1 cellular context compared by ENCODE assay signal in genomic region chr7:105024734-105025133, GRCh38.
TF ChIP-seq lines count a peak whose summit lies in the region.

No MANE protein-coding gene starts in this region.

TF ChIP-seq in GM23338, 12 proteins besides CTCF, POLR2A, EP300 and RAD21 (continued from another document):
- TF ChIP-seq ZNF462 (CRISPR knock-in tag; IDR thresholded peaks at IDR 0.05), result no peak
- no peak for TF ChIP-seq ZNF114 (CRISPR knock-in tag; IDR thresholded peaks at IDR 0.05)
- no peak for TF ChIP-seq STAT1 (IDR thresholded peaks at IDR 0.05; ENCODE audit: unreplicated experiment)
